In genomic region chr20:47318596-47319516, GRCh38 we compare ENCODE assay signal across 2 cellular contexts.
TF ChIP-seq lines count a peak whose summit lies in the region.

No MANE protein-coding gene starts in this region.

TF ChIP-seq in SK-N-SH treated with all-trans-retinoic acid at 6 μM for 48 hours, 23 proteins besides CTCF, POLR2A, EP300 and RAD21 (continued from another document):
- no peak for TF ChIP-seq POU6F1 (CRISPR knock-in tag; IDR thresholded peaks at IDR 0.05; ENCODE audit: borderline replicate concordance, low read depth)

TF ChIP-seq in liver, 16 proteins besides CTCF, POLR2A, EP300 and RAD21 (continued from another document):
- TF ChIP-seq ZBTB33 (IDR thresholded peaks at IDR 0.05), result no peak
- no peak for TF ChIP-seq GABPA (IDR thresholded peaks at IDR 0.05 in 1 of 2, conservative IDR thresholded peaks at IDR 0.05 in 1 of 2)
- TF ChIP-seq HNF4G (IDR thresholded peaks at IDR 0.05), result peak; percentile 7
